In genomic region chr18:67517224-67517765, GRCh38 we compare ENCODE assay signal across 8 cellular contexts. TPM values are rescaled to one million over a fixed set of nuclear protein-coding genes. Genes with fewer than 3 reads are reported as not detected.
DNase-seq lines count a peak whose midpoint lies in the region; ATAC-seq, FAIRE-seq and TF ChIP-seq lines count a peak whose summit lies in the region.

No MANE protein-coding gene starts in this region.

- no peak for FAIRE-seq in frontal cortex (lab: Jason Lieb, UNC)

- ATAC-seq in omental fat pad (ENCODE audit: low FRiP score): peak; percentile 83

- no peaks in the 10 kb centered on the region for H3K9me3 ChIP-seq in WERI-Rb-1 (ENCODE audit: severe bottlenecking)

- DNase-seq in activated naive CD4-positive, alpha-beta T cell treated with Interleukin-2 at 50 U/mL for 16 hours: peak; percentile 2
- DNase-seq in activated naive CD4-positive, alpha-beta T cell (lab: John Stamatoyannopoulos, UW): no peak
- DNase-seq in WERI-Rb-1 (no peak), fibroblast of pulmonary artery (ENCODE audit: low read depth) (no peak), omental fat pad (ENCODE audit: low spot score) (no peak), frontal cortex (ENCODE audit: low spot score in 2 of 2) (no peak), NAMALWA (ENCODE audit: low spot score) (no peak), DMS153 treated with DMSO at 0.1 percent for 48 hours (lab: John Stamatoyannopoulos, UW; ENCODE audit: unreplicated experiment) (no peak)

- H3K27me3 ChIP-seq in WERI-Rb-1 (ENCODE audit: insufficient read depth, low read depth, severe bottlenecking): no peaks in the 10 kb centered on the region

- TF ChIP-seq CTCF in WERI-Rb-1 (IDR thresholded peaks at IDR 0.05; ENCODE audit: low read depth, low read length) (no peak), fibroblast of pulmonary artery (IDR thresholded peaks at IDR 0.05; ENCODE audit: low read length, missing control alignments) (no peak), omental fat pad (IDR thresholded peaks at IDR 0.05) (no peak)

- H3K36me3 ChIP-seq in WERI-Rb-1: no peaks in the 10 kb centered on the region

- H3K27ac ChIP-seq in WERI-Rb-1: no peak overlapping the region

- peak overlapping the region; percentile 62 for H3K4me3 ChIP-seq in WERI-Rb-1 (ENCODE audit: low read depth, low read length)
- H3K4me3 ChIP-seq in fibroblast of pulmonary artery (replicated peaks; ENCODE audit: low read depth, low read length): peak overlapping the region; percentile 70

RNA-seq across cellular contexts. Expression of gene DSEL, which starts 0.8 kb away (rescaled TPM):
- total RNA-seq in omental fat pad: 10 to 100 TPM; 13.1 to 28.7 (median 22.4) TPM
- 51.4 TPM for total RNA-seq in frontal cortex
